8 cellular contexts compared by ENCODE assay signal in the genomic region with DNA sequence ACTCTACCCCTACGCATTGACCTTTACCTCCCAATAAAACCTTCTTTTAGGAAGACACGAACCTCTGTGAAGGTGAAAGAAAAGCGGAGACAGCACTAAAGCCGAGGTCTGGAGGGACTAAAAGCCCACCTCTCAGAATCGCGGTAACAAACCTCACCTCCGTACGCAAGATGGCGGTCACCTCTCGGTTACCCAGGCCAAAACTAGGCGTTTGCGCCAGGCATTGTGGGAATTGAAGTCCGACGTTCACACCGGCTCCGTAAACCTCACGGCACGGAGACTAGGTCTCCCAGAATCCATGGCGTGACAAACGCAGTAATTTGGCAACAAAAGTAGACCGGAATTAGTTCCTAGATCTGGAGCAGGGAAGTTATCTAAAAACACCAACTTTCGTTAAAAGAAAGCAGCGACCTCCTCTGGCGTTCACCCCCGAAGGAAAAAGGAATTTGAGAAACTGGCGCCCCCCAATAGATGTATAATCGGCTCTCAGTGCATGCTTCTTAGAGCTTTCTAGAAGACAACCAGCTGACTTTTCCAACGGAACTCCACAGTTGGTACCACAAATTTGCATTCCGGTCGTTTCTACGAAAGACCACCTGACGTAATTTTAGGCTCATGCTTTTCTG. TPM values are rescaled to one million over a fixed set of nuclear protein-coding genes. Genes with fewer than 3 reads are reported as not detected.
DNase-seq lines count a peak whose midpoint lies in the region; ATAC-seq, FAIRE-seq and TF ChIP-seq lines count a peak whose summit lies in the region.

A gene (minus strand): TSS at position 175 of the 626 bp plus-strand sequence. CDS start 1,768 bp downstream, outside the sequence.

- H4K91ac ChIP-seq in H1 (replicated peaks; ENCODE audit: insufficient read length, low read length), result no peak within 1 kb of the TSS

- H3K14ac ChIP-seq in H1 (ENCODE audit: insufficient read length), result no peak within 1 kb of the TSS

- H3K4me3 ChIP-seq in Caco-2 (ENCODE audit: low read depth, low read length) (peak within 1 kb of the TSS; percentile 57), H1 (ENCODE audit: extremely low read depth in 1 of 4, insufficient read depth in 2 of 4, low read depth in 3 of 4, low read length in 4 of 4) (peak within 1 kb of the TSS; percentile 81 to 96 (median 94))

- H3K36me3 Mint-ChIP-seq in Caco-2 (ENCODE audit: insufficient read depth, unreplicated experiment) (peaks cover 42% of the 10 kb centered on the region), memory B cell (peaks cover 19% of the 10 kb centered on the region)

- H3K4me1 ChIP-seq in Caco-2, result peaks cover 4% of the 10 kb centered on the region
- no peaks in the 10 kb centered on the region; a peak in 1 of 7 replicates for H3K4me1 ChIP-seq in H1 (replicated peaks in 1 of 4; ENCODE audit: control insufficient read depth in 3 of 4, insufficient read depth in 4 of 4, low read length in 3 of 4)

- peak within 1 kb of the TSS; percentile 35 for H3K56ac ChIP-seq in H1 (replicated peaks; ENCODE audit: insufficient read length, low read depth, low read length)

- H3K27ac Mint-ChIP-seq in Caco-2 (ENCODE audit: unreplicated experiment), result peak within 1 kb of the TSS; percentile 96
- peak within 1 kb of the TSS; percentile 100 for H3K27ac Mint-ChIP-seq in memory B cell

- WGBS in H1 (ENCODE audit: extremely low coverage in 1 of 2, insufficient coverage in 1 of 2, insufficient read length in 1 of 2, insufficient replicate concordance in 2 of 2, low coverage in 1 of 2, low lambda C conversion rate in 2 of 2, missing lambda C conversion rate in 1 of 2), 2 experiments, result 7% methylated on average over 32 of the region's 32 CpGs; no CpG with 5 or more reads in 1 of the 2 experiments

- TF ChIP-seq POLR2A in H1 (IDR thresholded peaks at IDR 0.05; ENCODE audit: control extremely low read depth in 1 of 2, low read depth in 2 of 2, low read length in 2 of 2), result peak; percentile 41 to 70; a peak in 2 of 3 replicates

- H3K27me3 Mint-ChIP-seq in Caco-2 (ENCODE audit: insufficient read depth, unreplicated experiment) (no peaks in the 10 kb centered on the region), memory B cell (no peaks in the 10 kb centered on the region)

- H3K79me1 ChIP-seq in H1 (ENCODE audit: low read depth, low read length), result no peaks in the 10 kb centered on the region

- TF ChIP-seq CTCF in Caco-2 (IDR thresholded peaks at IDR 0.05; ENCODE audit: insufficient read depth in 1 of 2, low read depth in 1 of 2, low read length in 1 of 2, severe bottlenecking in 1 of 2, unreplicated experiment in 1 of 2), result peak in 1 of 2 experiments; percentile 56
- TF ChIP-seq CTCF in H1 (IDR thresholded peaks at IDR 0.05; ENCODE audit: control extremely low read depth in 1 of 3, insufficient read depth in 1 of 3, low read depth in 1 of 3, low read length in 3 of 3), result peak in 1 of 3 experiments; percentile 11; a peak in 1 of 4 replicates

- H2BK15ac ChIP-seq in H1 (ENCODE audit: low read length), result no peak within 1 kb of the TSS

- peak; percentile 98 for FAIRE-seq in H1 (lab: Jason Lieb, UNC)

- no peak within 1 kb of the TSS for H2BK120ac ChIP-seq in H1 (replicated peaks; ENCODE audit: low read depth, low read length)

- peak within 1 kb of the TSS; percentile 79 for H3K18ac ChIP-seq in H1 (ENCODE audit: extremely low read depth, low read length)

- peaks cover 20% of the 10 kb centered on the region for H3K4me1 Mint-ChIP-seq in Caco-2 (ENCODE audit: low read depth, unreplicated experiment)
- H3K4me1 Mint-ChIP-seq in memory B cell, result peaks cover 28% of the 10 kb centered on the region

- peak within 1 kb of the TSS; percentile 48 to 69 for H3K4me2 ChIP-seq in H1 (ENCODE audit: insufficient read depth in 1 of 2, low read depth in 2 of 2, low read length in 2 of 2)

- no peak within 1 kb of the TSS for H3K4ac ChIP-seq in H1 (replicated peaks; ENCODE audit: insufficient read length, low read depth, low read length)

- peak within 1 kb of the TSS; percentile 22; the same call in 1 of the 2 replicates for H2BK12ac ChIP-seq in H1 (ENCODE audit: low read depth, low read length)

- H4K20me1 ChIP-seq in H1 (replicated peaks in 1 of 2; ENCODE audit: control insufficient read depth in 1 of 2, insufficient read depth in 2 of 2, low read length in 2 of 2), result peaks cover 0 to 2% of the 10 kb centered on the region in 2 experiments

- H2BK20ac ChIP-seq in H1 (ENCODE audit: low read length), result no peak within 1 kb of the TSS

- no peaks in the 10 kb centered on the region for H3K9me3 ChIP-seq in Caco-2
- H3K9me3 ChIP-seq in H1 (ENCODE audit: insufficient read depth in 2 of 2, low read depth in 1 of 2, low read length in 1 of 2), result no peaks in the 10 kb centered on the region

- H3K27ac ChIP-seq in H1 (ENCODE audit: low read depth, low read length), result peak within 1 kb of the TSS; percentile 85

- peak within 1 kb of the TSS; percentile 76 for H2AFZ ChIP-seq in H1 (ENCODE audit: low read length)

- no TSS peak for BruUV-seq in Caco-2 (replicated peaks; lab: Mats Ljungman, UMichigan)

- H3K4me3 Mint-ChIP-seq in Caco-2 (ENCODE audit: unreplicated experiment) (peak within 1 kb of the TSS; percentile 89), memory B cell (peak within 1 kb of the TSS; percentile 97)

- H2BK5ac ChIP-seq in H1 (ENCODE audit: low read depth, low read length), result peak within 1 kb of the TSS; percentile 96

- POLR2A ChIA-PET in Caco-2 (lab: Charles Lee) (interaction anchor here (0.6 kb wide), 1 partner anchor 223 kb away, joined by 3 read pairs; a partner anchor contains a TSS), H1 (lab: Charles Lee; ENCODE audit: partially characterized antibody) (interaction anchor here (0.7 to 2.2 kb wide), 7 partner anchors 11 to 130 kb away, joined by 3 to 10 read pairs (median 4); a partner anchor contains a TSS)

- H3K79me2 ChIP-seq in H1 (ENCODE audit: control insufficient read depth in 1 of 2, insufficient read depth in 2 of 2, low read length in 2 of 2), result peaks cover 0 to 40% of the 10 kb centered on the region in 2 experiments; a peak in 3 of 4 replicates

- DNase-seq in Caco-2 (peak; percentile 95 to 96), HUDEP-2 (lab: John Stamatoyannopoulos, UW; ENCODE audit: unreplicated experiment in 76 of 76) (peak in 75 of 76 experiments; percentile 38 to 98 (median 89)), NOMO-1 treated with dmso at 0.1 percent for 144 hours (lab: John Stamatoyannopoulos, UW; ENCODE audit: unreplicated experiment) (peak; percentile 99), H1 (ENCODE audit: low read depth in 1 of 2, low spot score in 2 of 2) (peak; percentile 82 to 85), memory B cell (ENCODE audit: low spot score in 2 of 2) (peak; percentile 80 to 85)
- DNase-seq in activated CD8-positive, alpha-beta memory T cell treated with anti-CD3 and anti-CD28 coated beads for 48 hours (ENCODE audit: low read depth in 2 of 3, low spot score in 2 of 3), result peak; percentile 57 to 75 (median 70)
- peak; percentile 71 for DNase-seq in stimulated activated CD8-positive, alpha-beta memory T cell treated with anti-CD3 and anti-CD28 coated beads, Interleukin-12 subunit alpha, Interleukin-12 subunit beta, amount 100 ng/mL, for 24 hours (ENCODE audit: extremely low read depth)

- H3K9ac ChIP-seq in H1 (replicated peaks in 1 of 4; ENCODE audit: extremely low read depth in 1 of 4, low read depth in 3 of 4, low read length in 3 of 4), result peak within 1 kb of the TSS; percentile 82 to 98 (median 88)

- no peaks in the 10 kb centered on the region for H3K9me3 Mint-ChIP-seq in Caco-2 (ENCODE audit: unreplicated experiment)
- H3K9me3 Mint-ChIP-seq in memory B cell, result no peaks in the 10 kb centered on the region

- CTCF ChIA-PET in Caco-2 (lab: Charles Lee), result interaction anchor here (0.7 to 1.2 kb wide), 5 partner anchors 16 to 292 kb away, joined by 3 to 7 read pairs (median 4); a partner anchor contains a TSS
- CTCF ChIA-PET in H1 (lab: Charles Lee; ENCODE audit: partially characterized antibody), result interaction anchor here (0.6 to 1.1 kb wide), 9 partner anchors 31 to 1459 kb away, joined by 3 to 4 read pairs (median 3); no protein-coding TSS in a partner anchor

- no peak within 1 kb of the TSS for H3K23ac ChIP-seq in H1 (ENCODE audit: insufficient read length)

- no peaks in the 10 kb centered on the region; the same call in 1 of the 2 replicates for H3K23me2 ChIP-seq in H1 (ENCODE audit: low read depth, low read length)

- H3K36me3 ChIP-seq in Caco-2 (ENCODE audit: control insufficient read depth, insufficient read depth, low read length) (peaks cover 2% of the 10 kb centered on the region), H1 (ENCODE audit: control insufficient read depth in 2 of 4, insufficient read depth in 4 of 4, low read length in 3 of 4) (peaks cover 0 to 22% (median 6%) of the 10 kb centered on the region in 4 experiments; a peak in 4 of 8 replicates)

- H2AK5ac ChIP-seq in H1 (ENCODE audit: low read depth, low read length), result no peak within 1 kb of the TSS

- peak within 1 kb of the TSS; percentile 92; the same call in 1 of the 2 replicates for H4K8ac ChIP-seq in H1 (ENCODE audit: extremely low read depth, insufficient read depth, low read length)

- intact Hi-C loops in Caco-2 (cut with micrococcal nuclease; ENCODE audit: unreplicated experiment), result loop anchor here (2.0 kb wide), 2 partner anchors 96 to 110 kb away; a partner anchor contains a TSS

- TF ChIP-seq EP300 in H1 (IDR thresholded peaks at IDR 0.05; ENCODE audit: borderline replicate concordance in 1 of 2, low read depth in 2 of 2, low read length in 2 of 2), result no peak

- H4K5ac ChIP-seq in H1 (ENCODE audit: insufficient read length, low read depth, low read length), result peak within 1 kb of the TSS; percentile 74

- ATAC-seq in GM21381 (IDR thresholded peaks at IDR 0.05; ENCODE audit: unreplicated experiment) (peak; percentile 95), memory B cell (ENCODE audit: low read depth) (peak; percentile 91)

- peak; percentile 3 to 17; a peak in 2 of 4 replicates for TF ChIP-seq RAD21 in H1 (IDR thresholded peaks at IDR 0.05 in 1 of 2, conservative IDR thresholded peaks at IDR 0.05 in 1 of 2; ENCODE audit: low read depth in 2 of 2, low read length in 2 of 2)

- H3K27me3 ChIP-seq in Caco-2 (replicated peaks; ENCODE audit: control insufficient read depth, insufficient read depth, low read length) (no peaks in the 10 kb centered on the region), H1 (replicated peaks in 1 of 4; ENCODE audit: control insufficient read depth in 3 of 4, extremely low read depth in 1 of 4, insufficient read depth in 3 of 4, low read length in 3 of 4) (no peaks in the 10 kb centered on the region)

TF ChIP-seq in H1, 55 proteins besides CTCF, POLR2A, EP300 and RAD21 (continues in another document):
- TF ChIP-seq KDM4A (IDR thresholded peaks at IDR 0.05; ENCODE audit: low read depth, low read length, severe bottlenecking), result peak; percentile 49

RNA-seq across cellular contexts. Expression of the gene that starts here (rescaled TPM):
- 128 and 131 TPM in 2 replicates for total RNA-seq in Caco-2 (2022)
- 64.0 and 67.6 TPM in 2 replicates for total RNA-seq in H1 (2021; fragmentation: NEBNext Ultra II Directional; extraction: Animal tissue kit (Norgen Biotek cat#: 25700))
- polyA plus RNA-seq in H1 (2011; rRNA removed), result 9.3 and 14.6 TPM in 2 replicates
- polyA plus RNA-seq in H1 (2011; cell fraction: cytosol; rRNA removed), result 26.8 TPM
- 6.8 TPM for polyA plus RNA-seq in H1 (2011; cell fraction: nucleus; rRNA removed)
- polyA plus RNA-seq in H1 (2012, experiment 1 of 2), result 28.0 to 70.6 TPM (median 34.3 TPM) in 4 replicates
- 3.1 TPM for polyA plus RNA-seq in H1 (2012, experiment 2 of 2)
- 43.7 TPM for polyA plus RNA-seq in H1 (2013, experiment 1 of 2)
- polyA plus RNA-seq in H1 (2013, experiment 2 of 2), result 42.3 TPM
- 20.8 and 30.0 TPM in 2 replicates for polyA minus RNA-seq in H1 (2011; rRNA and poly(A)+ RNA removed)
- 13.6 TPM for polyA minus RNA-seq in H1 (2011; cell fraction: cytosol; rRNA and poly(A)+ RNA removed)
- 40.4 TPM for polyA minus RNA-seq in H1 (2011; cell fraction: nucleus; rRNA and poly(A)+ RNA removed)

Comparison
In these comparisons a context has a peak if more than half of its experiments do, and no peak if none do; other contexts are left out.
1. Peak in every context shown above with its lines: DNase-seq, ATAC-seq, H3K4me3 ChIP-seq and H3K27ac ChIP-seq.